8 cellular contexts compared by ENCODE assay signal in genomic region chr3:142889263-142890014, GRCh38. TPM values are rescaled to one million over a fixed set of nuclear protein-coding genes. Genes with fewer than 3 reads are reported as not detected.
DNase-seq lines count a peak whose midpoint lies in the region; ATAC-seq and TF ChIP-seq lines count a peak whose summit lies in the region.

No MANE protein-coding gene starts in this region.

- TF ChIP-seq CTCF in AG04449 (IDR thresholded peaks at IDR 0.05; ENCODE audit: insufficient read depth, low read length, missing control alignments), result no peak

- no peaks in the 10 kb centered on the region for H3K36me3 ChIP-seq in HUES6 (ENCODE audit: control insufficient read depth, insufficient read depth, low read length)

- H3K4me3 ChIP-seq in AG04449 (ENCODE audit: low read depth, low read length) (peak overlapping the region; percentile 62), HUES6 (ENCODE audit: low read depth, low read length) (peak overlapping the region; percentile 67)

- H3K4me1 Mint-ChIP-seq in dendritic cell treated with granulocyte-macrophage colony-stimulating factor and Interleukin-4, amounts not matched to agents 40 ng/mL and 50 ng/mL, for 4 days (ENCODE audit: low read depth), result peaks cover 16% of the 10 kb centered on the region
- peaks cover 2 to 18% (median 9%) of the 10 kb centered on the region in 4 donors for H3K4me1 Mint-ChIP-seq in naive thymus-derived CD8-positive, alpha-beta T cell

- peaks cover 40% of the 10 kb centered on the region for H3K27me3 Mint-ChIP-seq in dendritic cell treated with granulocyte-macrophage colony-stimulating factor and Interleukin-4, amounts not matched to agents 40 ng/mL and 50 ng/mL, for 4 days
- peaks cover 33 to 53% (median 40%) of the 10 kb centered on the region in 5 donors for H3K27me3 Mint-ChIP-seq in naive thymus-derived CD8-positive, alpha-beta T cell

- peak overlapping the region; percentile 86 for H3K4me3 Mint-ChIP-seq in dendritic cell treated with granulocyte-macrophage colony-stimulating factor and Interleukin-4, amounts not matched to agents 40 ng/mL and 50 ng/mL, for 4 days
- peak overlapping the region; percentile 38 to 79 (median 60) for H3K4me3 Mint-ChIP-seq in naive thymus-derived CD8-positive, alpha-beta T cell

- peak overlapping the region; percentile 81 for H3K9ac ChIP-seq in HUES6 (ENCODE audit: low read length)

- H3K27ac ChIP-seq in HUES6 (ENCODE audit: low read depth, low read length), result no peak overlapping the region

- H3K4me1 ChIP-seq in HUES6 (ENCODE audit: control insufficient read depth, insufficient read depth, low read length), result peaks cover 13% of the 10 kb centered on the region; the same call in 1 of the 2 replicates

- peaks cover 13% of the 10 kb centered on the region for H3K27me3 ChIP-seq in HUES6 (ENCODE audit: control insufficient read depth, insufficient read depth, low read length)

- no peaks in the 10 kb centered on the region for H3K9me3 ChIP-seq in HUES6 (ENCODE audit: control insufficient read depth, insufficient read depth, low read depth, low read length)

- intact Hi-C loops in dendritic cell treated with granulocyte-macrophage colony-stimulating factor and Interleukin-4, amounts not matched to agents 40 ng/mL and 50 ng/mL, for 4 days (cut with micrococcal nuclease), result no loop called here

- peak overlapping the region; percentile 26 for H3K27ac Mint-ChIP-seq in dendritic cell treated with granulocyte-macrophage colony-stimulating factor and Interleukin-4, amounts not matched to agents 40 ng/mL and 50 ng/mL, for 4 days
- H3K27ac Mint-ChIP-seq in naive thymus-derived CD8-positive, alpha-beta T cell, result no peak overlapping the region

- CTCF ChIA-PET in AG04449 (lab: Yijun Ruan, JAX), result interaction anchor here (0.9 to 1.0 kb wide), 2 partner anchors 14 to 60 kb away, joined by 3 to 5 read pairs; no protein-coding TSS in a partner anchor

- no peaks in the 10 kb centered on the region for H3K9me3 Mint-ChIP-seq in dendritic cell treated with granulocyte-macrophage colony-stimulating factor and Interleukin-4, amounts not matched to agents 40 ng/mL and 50 ng/mL, for 4 days
- H3K9me3 Mint-ChIP-seq in naive thymus-derived CD8-positive, alpha-beta T cell, result no peaks in the 10 kb centered on the region

- DNase-seq in AG04449 (ENCODE audit: low read depth, low spot score) (no peak), Ammon's horn (ENCODE audit: low spot score) (no peak)
- no peak for DNase-seq in naive thymus-derived CD8-positive, alpha-beta T cell
- DNase-seq in stimulated activated naive CD4-positive, alpha-beta T cell treated with Interleukin-2 at 50 U/mL for 16 hours (lab: John Stamatoyannopoulos, UW), result no peak

- H3K36me3 Mint-ChIP-seq in dendritic cell treated with granulocyte-macrophage colony-stimulating factor and Interleukin-4, amounts not matched to agents 40 ng/mL and 50 ng/mL, for 4 days (ENCODE audit: low read depth), result peaks cover 6% of the 10 kb centered on the region
- no peaks in the 10 kb centered on the region for H3K36me3 Mint-ChIP-seq in naive thymus-derived CD8-positive, alpha-beta T cell

- ATAC-seq in naive thymus-derived CD8-positive, alpha-beta T cell, result no peak
- ATAC-seq in GM18868 (IDR thresholded peaks at IDR 0.05; ENCODE audit: unreplicated experiment) (no peak), GM18502 (IDR thresholded peaks at IDR 0.05; ENCODE audit: poor library complexity, unreplicated experiment) (no peak)

- POLR2A ChIA-PET in AG04449 (lab: Yijun Ruan, JAX), result no interaction called here
- POLR2A ChIA-PET in naive thymus-derived CD8-positive, alpha-beta T cell (lab: Charles Lee), result no interaction called here

RNA-seq across cellular contexts. Expression of gene PCOLCE2, which starts 0.6 kb away (rescaled TPM):
- total RNA-seq in naive thymus-derived CD8-positive, alpha-beta T cell, result not detected
- polyA plus RNA-seq in naive thymus-derived CD8-positive, alpha-beta T cell, result not detected
